In the genomic region with DNA sequence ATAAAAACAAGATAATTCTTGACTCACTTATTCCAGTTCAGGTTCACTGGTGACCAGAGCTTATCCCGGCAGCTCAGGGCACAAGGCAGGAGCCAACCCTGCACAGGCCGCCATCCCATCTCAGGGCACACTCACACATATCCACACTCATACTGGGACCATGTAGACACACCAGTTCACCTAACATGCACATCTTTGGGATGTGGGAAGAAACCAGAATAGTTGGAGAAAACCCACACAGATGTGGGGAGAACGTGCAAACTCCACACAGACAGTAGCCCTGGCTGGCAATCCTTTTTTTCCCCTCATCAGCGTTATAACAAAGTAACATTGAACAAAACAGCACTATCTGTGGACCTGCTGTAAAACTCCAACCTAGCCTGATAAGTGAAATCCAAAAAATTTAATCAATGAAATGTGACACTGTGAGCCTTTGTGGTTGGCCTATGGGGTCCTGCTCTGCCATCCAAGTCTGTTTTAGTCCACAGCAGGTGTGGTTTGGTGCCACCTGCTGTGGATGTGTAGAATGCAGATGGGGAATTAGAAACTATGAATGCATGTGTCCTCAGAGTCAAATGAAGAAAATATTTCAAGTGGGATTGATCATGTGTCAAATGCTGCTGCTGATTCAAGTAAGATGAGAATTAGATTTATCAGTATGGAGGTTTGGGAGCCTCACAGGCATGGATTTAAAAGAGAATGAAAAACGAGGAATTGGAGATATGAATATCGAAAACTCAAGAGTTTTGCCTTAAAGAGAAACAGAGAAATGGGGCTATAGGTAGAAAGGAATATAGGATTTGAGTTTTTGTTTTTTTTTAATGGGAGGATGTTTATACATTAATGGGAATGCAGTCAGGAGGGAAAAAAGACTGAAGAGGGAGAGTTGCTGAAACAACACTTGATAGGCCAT, we compare ENCODE assay signal across 8 cellular contexts. TPM values are rescaled to one million over a fixed set of nuclear protein-coding genes. Genes with fewer than 3 reads are reported as not detected.
DNase-seq lines count a peak whose midpoint lies in the region; ATAC-seq, FAIRE-seq and TF ChIP-seq lines count a peak whose summit lies in the region.

No MANE protein-coding gene starts in this region.

- H3K9me3 ChIP-seq in small intestine (ENCODE audit: control insufficient read depth, low read depth): no peaks in the 10 kb centered on the region

- no peak for FAIRE-seq in D721Med (lab: Jason Lieb, UNC)
- FAIRE-seq in GM19239 (lab: Jason Lieb, UNC): peak; percentile 84
- no peak for FAIRE-seq in small intestine (lab: Jason Lieb, UNC)

- H3K36me3 ChIP-seq in small intestine (ENCODE audit: control insufficient read depth in 2 of 2, insufficient read depth in 2 of 2, low read length in 2 of 2) (peaks cover 6 to 21% of the 10 kb centered on the region in 2 donors), H7 (replicated peaks; ENCODE audit: control insufficient read depth, insufficient read depth, low read length) (peaks cover 51% of the 10 kb centered on the region)

- H3K9me3 Mint-ChIP-seq in activated naive CD8-positive, alpha-beta T cell (ENCODE audit: low read depth): no peaks in the 10 kb centered on the region

- peak; percentile 91 for TF ChIP-seq CTCF in D721Med (IDR thresholded peaks at IDR 0.05; ENCODE audit: insufficient read depth, missing control alignments)

- ATAC-seq in left cardiac atrium: peak; percentile 65 to 70

- 90 to 94% (median 92%) methylated on average over 6 of the region's 6 CpGs for WGBS in small intestine, 3 donors

- H3K4me1 ChIP-seq in small intestine (ENCODE audit: control insufficient read depth in 2 of 2, insufficient read depth in 1 of 2, low read depth in 1 of 2, low read length in 1 of 2): no peaks in the 10 kb centered on the region

- intact Hi-C loops in left cardiac atrium (cut with DNase I): no loop called here

- H3K27me3 Mint-ChIP-seq in activated naive CD8-positive, alpha-beta T cell: no peaks in the 10 kb centered on the region

- H3K4me3 ChIP-seq in small intestine (ENCODE audit: low read depth in 1 of 2, low read length in 2 of 2): no peak overlapping the region
- no peak overlapping the region for H3K4me3 ChIP-seq in H7 (ENCODE audit: insufficient read depth, low read depth, low read length)

- peak overlapping the region; percentile 70 for H3K27ac Mint-ChIP-seq in activated naive CD8-positive, alpha-beta T cell

- H3K4me3 Mint-ChIP-seq in activated naive CD8-positive, alpha-beta T cell: no peak overlapping the region

- H3K4me1 Mint-ChIP-seq in activated naive CD8-positive, alpha-beta T cell (ENCODE audit: low read depth): peaks cover 9% of the 10 kb centered on the region

- H3K27me3 ChIP-seq in small intestine (ENCODE audit: control insufficient read depth in 2 of 2, insufficient read depth in 2 of 2, low read length in 2 of 2) (no peaks in the 10 kb centered on the region), H7 (ENCODE audit: control insufficient read depth, insufficient read depth, low read length) (no peaks in the 10 kb centered on the region)

- no peak overlapping the region for H3K27ac ChIP-seq in small intestine (ENCODE audit: low read depth in 1 of 2, low read length in 1 of 2)

- DNase-seq in D721Med (ENCODE audit: insufficient read length, low spot score) (no peak), GM19239 (ENCODE audit: insufficient read length, low spot score) (peak; percentile 9), HPDE6-E6E7 (ENCODE audit: extremely low spot score) (peak; percentile 25), RPMI7951 (ENCODE audit: low read depth) (peak; percentile 49), left cardiac atrium (peak; percentile 26), small intestine (peak; percentile 54), H7 (no peak)

- peaks cover 13% of the 10 kb centered on the region for H3K36me3 Mint-ChIP-seq in activated naive CD8-positive, alpha-beta T cell

RNA-seq across cellular contexts. Expression of a gene that starts 47.0 kb away (rescaled TPM):
- total RNA-seq in RPMI7951 (2014; rRNA removed; shearing (Covaris generic)): 243 and 267 TPM in 2 replicates
- total RNA-seq in left cardiac atrium: 100 to 1,000 TPM; 303 TPM
- 100 to 1,000 TPM in 2 of 3 donors, 10 to 100 TPM in 1; 73.8 to 156 (median 120) TPM for polyA plus RNA-seq in small intestine
- total RNA-seq in H7 (2014; rRNA removed; shearing (Covaris generic)): 324 and 639 TPM in 2 replicates

Comparison
In these comparisons a context has a peak if more than half of its experiments do, and no peak if none do; other contexts are left out.
1. DNase-seq: peak in GM19239 (single experiment), HPDE6-E6E7 (single experiment), RPMI7951 (single experiment), left cardiac atrium (single experiment) and small intestine (single experiment); none in D721Med (single experiment) and H7 (single experiment).